ENCODE assay signal across 15 cellular contexts in genomic region chr21:16770279-16770678, GRCh38.
DNase-seq lines count a peak whose midpoint lies in the region; FAIRE-seq and TF ChIP-seq lines count a peak whose summit lies in the region.
"Had no signal": no experiment of that assay in that cellular context is flagged by ENCODE, and none has a peak within 500 bp of the region (broad histone marks: within the 10 kb centered on the region; RNA-seq: fewer than 3 reads in every experiment).

No MANE protein-coding gene starts in this region.

- H3K4me3 Mint-ChIP-seq in chondrocyte (ENCODE audit: unreplicated experiment): no peak overlapping the region
- no peak overlapping the region for H3K4me3 Mint-ChIP-seq in osteocyte (ENCODE audit: unreplicated experiment)
- H3K4me3 Mint-ChIP-seq: CD14-positive monocyte; CD8-positive, alpha-beta T cell; H9 had no signal

- DNase-seq in EH (ENCODE audit: low read depth) (peak; percentile 4), SK-N-MC (ENCODE audit: low read depth, low spot score) (no peak), chondrocyte (ENCODE audit: low spot score) (no peak), osteocyte (ENCODE audit: extremely low spot score, unreplicated experiment) (no peak), RCC 7860 (ENCODE audit: low spot score) (no peak), NCI-H82 treated with DMSO at 0.1 percent for 48 hours (lab: John Stamatoyannopoulos, UW; ENCODE audit: unreplicated experiment) (no peak), GM13976 (ENCODE audit: low spot score) (no peak)
- DNase-seq: CD8-positive, alpha-beta T cell; COR-L47; DND-41; GOT3; H9 had no signal

- H3K9me3 Mint-ChIP-seq in chondrocyte (ENCODE audit: low read depth) (peaks cover 5% of the 10 kb centered on the region), osteocyte (ENCODE audit: unreplicated experiment) (no peaks in the 10 kb centered on the region)
- H3K9me3 Mint-ChIP-seq: H9 had no signal

- no peak overlapping the region for H3K4me3 ChIP-seq in SK-N-MC

- H3K9me3 ChIP-seq in SK-N-MC (ENCODE audit: low read depth, low read length): no peaks in the 10 kb centered on the region

- peaks cover 6% of the 10 kb centered on the region; the same call in 1 of the 2 replicates for H3K36me3 ChIP-seq in SK-N-MC (ENCODE audit: insufficient read depth, low read length)

- FAIRE-seq in RCC 7860 (lab: Jason Lieb, UNC): no peak
- FAIRE-seq: D721Med, GM18507 had no signal

- TF ChIP-seq CTCF in chondrocyte (IDR thresholded peaks at IDR 0.05) (no peak), osteocyte (IDR thresholded peaks at IDR 0.05) (no peak), GM13976 (IDR thresholded peaks at IDR 0.05; ENCODE audit: borderline replicate concordance, control extremely low read depth, extremely low read depth, insufficient read depth, missing control alignments) (no peak)

- H3K9ac ChIP-seq in SK-N-MC (ENCODE audit: insufficient read length): no peak overlapping the region

- H3K36me3 Mint-ChIP-seq in chondrocyte (ENCODE audit: low read depth): no peaks in the 10 kb centered on the region
- H3K36me3 Mint-ChIP-seq in osteocyte (ENCODE audit: unreplicated experiment): no peaks in the 10 kb centered on the region
- H3K36me3 Mint-ChIP-seq: CD14-positive monocyte; CD8-positive, alpha-beta T cell had no signal

- no peaks in the 10 kb centered on the region for H3K27me3 Mint-ChIP-seq in chondrocyte (ENCODE audit: low read depth)
- H3K27me3 Mint-ChIP-seq in osteocyte (ENCODE audit: unreplicated experiment): no peaks in the 10 kb centered on the region

- peak overlapping the region; percentile 15 for H3K27ac Mint-ChIP-seq in chondrocyte (ENCODE audit: unreplicated experiment)
- H3K27ac Mint-ChIP-seq in osteocyte (ENCODE audit: unreplicated experiment): peak overlapping the region; percentile 18
- H3K27ac Mint-ChIP-seq: CD14-positive monocyte; CD8-positive, alpha-beta T cell; H9 had no signal

- H3K27ac ChIP-seq in SK-N-MC: peak overlapping the region; percentile 49; the same call in 1 of the 2 replicates

- H3K4me1 Mint-ChIP-seq in chondrocyte (ENCODE audit: low read depth): peaks cover 23% of the 10 kb centered on the region
- peaks cover 44% of the 10 kb centered on the region for H3K4me1 Mint-ChIP-seq in osteocyte (ENCODE audit: unreplicated experiment)
- H3K4me1 Mint-ChIP-seq: CD14-positive monocyte had no signal

- in situ Hi-C loops in GM13976 (cut with MboI; ENCODE audit: low sequenced_read_pairs, unreplicated experiment): no loop called here
